ENCODE assay signal across 1 cellular context in genomic region chr9:128494743-128495124, GRCh38.
TF ChIP-seq lines count a peak whose summit lies in the region.

No MANE protein-coding gene starts in this region.

TF ChIP-seq in endothelial cell of umbilical vein, 7 proteins besides CTCF, POLR2A, EP300 and RAD21:
- TF ChIP-seq MYC (IDR thresholded peaks at IDR 0.05; ENCODE audit: low read depth, low read length) (no peak), GATA2 (IDR thresholded peaks at IDR 0.05; ENCODE audit: insufficient read depth, insufficient read length, low read depth, low read length) (no peak), JUN (IDR thresholded peaks at IDR 0.05; ENCODE audit: borderline replicate concordance, insufficient read depth, insufficient read length, low read depth) (no peak), FOS (IDR thresholded peaks at IDR 0.05; ENCODE audit: borderline replicate concordance, insufficient read depth, low read length) (no peak), POLR2AphosphoS5 (IDR thresholded peaks at IDR 0.05; ENCODE audit: insufficient read depth, low read depth, low read length) (no peak), MAX (IDR thresholded peaks at IDR 0.05; ENCODE audit: insufficient read depth, insufficient read length) (no peak), EZH2 (IDR thresholded peaks at IDR 0.05; ENCODE audit: borderline replicate concordance, low read depth, low read length, severe bottlenecking) (no peak)
